10 cellular contexts compared by ENCODE assay signal in genomic region chr10:13717571-13717935, GRCh38.
A peak's percentile ranks its signal among the peaks of the same experiment; 100 is the strongest.
DNase-seq lines count a peak whose midpoint lies in the region; ATAC-seq lines count a peak whose summit lies in the region.
"Had no signal": no experiment of that assay in that cellular context is flagged by ENCODE, and none has a peak within 500 bp of the region (broad histone marks: within the 10 kb centered on the region; RNA-seq: fewer than 3 reads in every experiment).

No MANE protein-coding gene starts in this region.

- H3K4me3 Mint-ChIP-seq in stimulated activated naive CD8-positive, alpha-beta T cell treated with anti-CD3 and anti-CD28 coated beads, Interleukin-15, Interleukin-2, amounts not matched to agents 100 ng/mL and 50 ng/mL, for 24 hours, result peak overlapping the region; percentile 66
- H3K4me3 Mint-ChIP-seq in central memory CD8-positive, alpha-beta T cell, result peak overlapping the region; percentile 27

- H3K36me3 ChIP-seq in muscle layer of colon (ENCODE audit: insufficient read depth, low read length), result no peaks in the 10 kb centered on the region
- H3K36me3 ChIP-seq: neutrophil had no signal

- no peak for ATAC-seq in stimulated activated naive CD8-positive, alpha-beta T cell treated with anti-CD3 and anti-CD28 coated beads, Interleukin-15, Interleukin-2, amounts not matched to agents 100 U/mL and 50 U/mL, for 24 hours
- no peak for ATAC-seq in central memory CD8-positive, alpha-beta T cell (replicated peaks; ENCODE audit: extremely low read depth, poor library complexity, severe bottlenecking)
- ATAC-seq in HG03520 (IDR thresholded peaks at IDR 0.05; ENCODE audit: unreplicated experiment) (no peak), GM21528 (IDR thresholded peaks at IDR 0.05; ENCODE audit: low FRiP score, unreplicated experiment) (no peak), GM18511 (IDR thresholded peaks at IDR 0.05; ENCODE audit: unreplicated experiment) (no peak)

- H3K9ac ChIP-seq in muscle layer of colon (ENCODE audit: low read length), result no peak overlapping the region

- H3K27ac Mint-ChIP-seq in stimulated activated naive CD8-positive, alpha-beta T cell treated with anti-CD3 and anti-CD28 coated beads, Interleukin-15, Interleukin-2, amounts not matched to agents 100 ng/mL and 50 ng/mL, for 24 hours, result no peak overlapping the region
- H3K27ac Mint-ChIP-seq in central memory CD8-positive, alpha-beta T cell (ENCODE audit: low read depth), result no peak overlapping the region

- H3K27ac ChIP-seq in muscle layer of colon (ENCODE audit: low read depth, low read length), result peak overlapping the region; percentile 17
- H3K27ac ChIP-seq: neutrophil, testis had no signal

- no peaks in the 10 kb centered on the region for H3K4me1 ChIP-seq in muscle layer of colon (ENCODE audit: insufficient read depth, low read length)

- H3K27me3 Mint-ChIP-seq in stimulated activated naive CD8-positive, alpha-beta T cell treated with anti-CD3 and anti-CD28 coated beads, Interleukin-15, Interleukin-2, amounts not matched to agents 100 ng/mL and 50 ng/mL, for 24 hours, result peaks cover 11% of the 10 kb centered on the region
- H3K27me3 Mint-ChIP-seq in central memory CD8-positive, alpha-beta T cell, result no peaks in the 10 kb centered on the region

- peaks cover 5% of the 10 kb centered on the region for H3K9me3 Mint-ChIP-seq in stimulated activated naive CD8-positive, alpha-beta T cell treated with anti-CD3 and anti-CD28 coated beads, Interleukin-15, Interleukin-2, amounts not matched to agents 100 ng/mL and 50 ng/mL, for 24 hours
- no peaks in the 10 kb centered on the region for H3K9me3 Mint-ChIP-seq in central memory CD8-positive, alpha-beta T cell

- H3K36me3 Mint-ChIP-seq in stimulated activated naive CD8-positive, alpha-beta T cell treated with anti-CD3 and anti-CD28 coated beads, Interleukin-15, Interleukin-2, amounts not matched to agents 100 ng/mL and 50 ng/mL, for 24 hours (ENCODE audit: low read depth), result no peaks in the 10 kb centered on the region
- H3K36me3 Mint-ChIP-seq in central memory CD8-positive, alpha-beta T cell (ENCODE audit: insufficient read depth), result peaks cover 4% of the 10 kb centered on the region

- H3K27me3 ChIP-seq in muscle layer of colon (ENCODE audit: control insufficient read depth in 1 of 2, insufficient read depth in 2 of 2, low read length in 2 of 2), result no peaks in the 10 kb centered on the region
- H3K27me3 ChIP-seq: testis had no signal

- DNase-seq in stimulated activated naive CD8-positive, alpha-beta T cell treated with anti-CD3 and anti-CD28 coated beads, Interleukin-15, Interleukin-2, amounts not matched to agents 100 U/mL and 50 U/mL, for 24 hours, result no peak
- DNase-seq in central memory CD8-positive, alpha-beta T cell (ENCODE audit: low spot score in 2 of 2), result no peak
- no peak for DNase-seq in NCI-H128 (lab: John Stamatoyannopoulos, UW; ENCODE audit: unreplicated experiment)

- peak overlapping the region in 1 of 2 donors; percentile 44 for H3K4me3 ChIP-seq in muscle layer of colon (ENCODE audit: low read depth in 1 of 2, low read length in 2 of 2)
- H3K4me3 ChIP-seq: testis had no signal

- H3K9me3 ChIP-seq in muscle layer of colon (ENCODE audit: low read length), result no peaks in the 10 kb centered on the region
- H3K9me3 ChIP-seq: neutrophil, testis had no signal

- peaks cover 23% of the 10 kb centered on the region for H3K4me1 Mint-ChIP-seq in stimulated activated naive CD8-positive, alpha-beta T cell treated with anti-CD3 and anti-CD28 coated beads, Interleukin-15, Interleukin-2, amounts not matched to agents 100 ng/mL and 50 ng/mL, for 24 hours (ENCODE audit: low read depth)
- no peaks in the 10 kb centered on the region for H3K4me1 Mint-ChIP-seq in central memory CD8-positive, alpha-beta T cell
